ENCODE assay signal across 19 cellular contexts in the genomic region with DNA sequence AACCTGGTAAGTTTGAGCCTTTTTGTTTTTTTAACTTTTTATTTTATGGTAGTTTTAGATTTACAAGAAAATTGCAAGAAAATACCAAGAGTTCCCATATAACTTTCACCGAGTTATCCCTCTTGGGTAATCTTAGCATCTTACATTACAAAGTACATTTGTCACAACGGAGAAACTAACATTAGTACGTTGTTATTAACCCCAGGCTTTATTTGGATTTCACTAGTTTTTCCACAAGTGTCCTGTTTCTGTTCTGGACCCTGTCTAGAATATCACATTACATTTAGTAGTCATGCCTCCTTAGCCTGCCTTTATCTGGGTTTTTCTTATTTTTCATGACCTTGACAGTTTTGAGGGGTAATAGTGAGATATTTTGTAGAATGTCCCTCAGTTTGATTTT. TPM values are rescaled to one million over a fixed set of nuclear protein-coding genes. Genes with fewer than 3 reads are reported as not detected.
DNase-seq lines count a peak whose midpoint lies in the region; ATAC-seq and TF ChIP-seq lines count a peak whose summit lies in the region.
"Had no signal": no experiment of that assay in that cellular context is flagged by ENCODE, and none has a peak within 500 bp of the region (broad histone marks: within the 10 kb centered on the region; RNA-seq: fewer than 3 reads in every experiment).

No MANE protein-coding gene starts in this region.

- DNase-seq in HEK293T (ENCODE audit: extremely low spot score) (no peak), choroid plexus epithelial cell (ENCODE audit: low read depth) (peak; percentile 37), kidney glomerular epithelial cell (lab: John Stamatoyannopoulos, UW) (peak; percentile 33), smooth muscle cell of the brain vasculature (ENCODE audit: low read depth, low spot score) (peak; percentile 28), NCI-H1105 (lab: John Stamatoyannopoulos, UW) (no peak), COLO829 (ENCODE audit: low spot score) (no peak), left lung (no peak)
- DNase-seq: AML-193, DND-41, GF-D8, GOT3, HFFc6, NCI-H1105 treated with DMSO at 0.1 percent for 48 hours, NCI-H1930, NCI-H2171 treated with DMSO at 0.1 percent for 48 hours, NCI-H510A, SJCRH30 had no signal

- H3K4me1 ChIP-seq in left lung, result no peaks in the 10 kb centered on the region
- H3K4me1 ChIP-seq: SJCRH30 had no signal

- CTCF ChIA-PET in HEK293T (lab: Yijun Ruan, JAX), result no interaction called here

- intact Hi-C loops in left lung (cut with DNase I), result no loop called here

- H3K4me3 ChIP-seq in choroid plexus epithelial cell (ENCODE audit: low read depth, low read length) (no peak overlapping the region), left lung (no peak overlapping the region)
- H3K4me3 ChIP-seq: SJCRH30 had no signal

- ATAC-seq in left lung, result no peak

- no peaks in the 10 kb centered on the region for H3K27me3 ChIP-seq in left lung
- H3K27me3 ChIP-seq: SJCRH30 had no signal

- no peaks in the 10 kb centered on the region for H3K36me3 ChIP-seq in left lung
- H3K36me3 ChIP-seq: SJCRH30 had no signal

- H3K27ac ChIP-seq in left lung, result no peak overlapping the region
- H3K27ac ChIP-seq: KMS-11, SJCRH30 had no signal

- H3K9me3 ChIP-seq in left lung, result no peaks in the 10 kb centered on the region
- H3K9me3 ChIP-seq: SJCRH30 had no signal

- POLR2A ChIA-PET in HEK293T (lab: Yijun Ruan, JAX), result no interaction called here

- TF ChIP-seq CTCF in choroid plexus epithelial cell (conservative IDR thresholded peaks at IDR 0.05; ENCODE audit: low read depth, low read length), result no peak
- TF ChIP-seq CTCF in left lung (IDR thresholded peaks at IDR 0.05), result no peak

TF ChIP-seq in HEK293T, 16 proteins besides CTCF, POLR2A, EP300 and RAD21:
- TF ChIP-seq ZNF384 (IDR thresholded peaks at IDR 0.05) (0 out of 2 replicates have a peak, but pooled peaks have one; percentile 6), FOXA1 (IDR thresholded peaks at IDR 0.05) (0 out of 2 replicates have a peak, but pooled peaks have one; percentile 30), L3MBTL2 (conservative IDR thresholded peaks at IDR 0.05) (no peak), HDGF (IDR thresholded peaks at IDR 0.05; ENCODE audit: borderline replicate concordance) (no peak), FOXK2 (IDR thresholded peaks at IDR 0.05) (no peak), ARNT (IDR thresholded peaks at IDR 0.05) (peak; percentile 59; the same call in 1 of the 2 replicates), FOXM1 (IDR thresholded peaks at IDR 0.05; ENCODE audit: borderline replicate concordance) (0 out of 2 replicates have a peak, but pooled peaks have one; percentile 17), CTBP1 (IDR thresholded peaks at IDR 0.05; ENCODE audit: borderline replicate concordance) (peak; percentile 64; the same call in 1 of the 2 replicates), SUZ12 (IDR thresholded peaks at IDR 0.05) (no peak), LEF1 (IDR thresholded peaks at IDR 0.05; ENCODE audit: borderline replicate concordance) (no peak), SP1 (IDR thresholded peaks at IDR 0.05) (no peak)
- TF ChIP-seq, protein P1, sequence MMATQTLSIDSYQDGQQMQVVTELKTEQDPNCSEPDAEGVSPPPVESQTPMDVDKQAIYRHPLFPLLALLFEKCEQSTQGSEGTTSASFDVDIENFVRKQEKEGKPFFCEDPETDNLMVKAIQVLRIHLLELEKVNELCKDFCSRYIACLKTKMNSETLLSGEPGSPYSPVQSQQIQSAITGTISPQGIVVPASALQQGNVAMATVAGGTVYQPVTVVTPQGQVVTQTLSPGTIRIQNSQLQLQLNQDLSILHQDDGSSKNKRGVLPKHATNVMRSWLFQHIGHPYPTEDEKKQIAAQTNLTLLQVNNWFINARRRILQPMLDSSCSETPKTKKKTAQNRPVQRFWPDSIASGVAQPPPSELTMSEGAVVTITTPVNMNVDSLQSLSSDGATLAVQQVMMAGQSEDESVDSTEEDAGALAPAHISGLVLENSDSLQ (IDR thresholded peaks at IDR 0.05), result peak; percentile 48; the same call in 1 of the 2 replicates

RNA-seq across cellular contexts. Expression of a gene that starts 53.5 kb away (rescaled TPM):
- total RNA-seq in left lung, result 10 to 100 TPM; 50.9 to 56.8 TPM

RNA-seq across cellular contexts. Expression of a gene that starts 58.1 kb away (rescaled TPM):
- total RNA-seq in left lung, result not detected
- total RNA-seq: RPMI7951, SJCRH30 had no signal

Comparison
In these comparisons a context has a peak if more than half of its experiments do, and no peak if none do; other contexts are left out.
1. DNase-seq: peak in choroid plexus epithelial cell (single experiment), kidney glomerular epithelial cell (single experiment) and smooth muscle cell of the brain vasculature (single experiment); none in HEK293T (single experiment), NCI-H1105 (single experiment), COLO829 (single experiment) and left lung (0 of 2).